In genomic region chr13:78603240-78603947, GRCh38 we compare ENCODE assay signal across 8 cellular contexts. TPM values are rescaled to one million over a fixed set of nuclear protein-coding genes. Genes with fewer than 3 reads are reported as not detected.
DNase-seq lines count a peak whose midpoint lies in the region; ATAC-seq, FAIRE-seq and TF ChIP-seq lines count a peak whose summit lies in the region.

Gene POU4F1 (minus strand): TSS chr13:78603552. CDS start chr13:78603326, 226 bp downstream.

- FAIRE-seq in GM12892 (lab: Jason Lieb, UNC) = peak; percentile 66

- TF ChIP-seq POLR2A in GM12892 (IDR thresholded peaks at IDR 0.05; ENCODE audit: low read depth, low read length) = no peak

- H3K27me3 Mint-ChIP-seq in T-helper 2 cell treated with Interferon-gamma antibody and Interleukin-4, amounts not matched to agents 5 μg/mL and 100 μg/mL, for 36 hours (ENCODE audit: low read depth) = peaks cover 90% of the 10 kb centered on the region
- H3K27me3 Mint-ChIP-seq in chondrocyte (ENCODE audit: low read depth) (peaks cover 84% of the 10 kb centered on the region), mesothelial cell of epicardium (ENCODE audit: low read depth) (peaks cover 95% of the 10 kb centered on the region)

- peak; percentile 88 for ATAC-seq in HG02623 (IDR thresholded peaks at IDR 0.05; ENCODE audit: unreplicated experiment)
- peak; percentile 76 for ATAC-seq in stimulated activated naive CD8-positive, alpha-beta T cell treated with anti-CD3 and anti-CD28 coated beads, Interleukin-15, Interleukin-2, amounts not matched to agents 100 U/mL and 50 U/mL, for 24 hours

- peak within 1 kb of the TSS; percentile 86 for H3K4me3 Mint-ChIP-seq in T-helper 2 cell treated with Interferon-gamma antibody and Interleukin-4, amounts not matched to agents 5 μg/mL and 100 μg/mL, for 36 hours
- H3K4me3 Mint-ChIP-seq in chondrocyte (ENCODE audit: unreplicated experiment) (peak within 1 kb of the TSS; percentile 68), mesothelial cell of epicardium (peak within 1 kb of the TSS; percentile 58)

- H3K27ac Mint-ChIP-seq in T-helper 2 cell treated with Interferon-gamma antibody and Interleukin-4, amounts not matched to agents 5 μg/mL and 100 μg/mL, for 36 hours = peak within 1 kb of the TSS; percentile 85
- H3K27ac Mint-ChIP-seq in chondrocyte (ENCODE audit: unreplicated experiment) (no peak within 1 kb of the TSS), mesothelial cell of epicardium (peak within 1 kb of the TSS; percentile 14)

- TF ChIP-seq CTCF in chondrocyte (IDR thresholded peaks at IDR 0.05) (no peak), mesothelial cell of epicardium (IDR thresholded peaks at IDR 0.05; ENCODE audit: unreplicated experiment) (no peak)

- DNase-seq in GM12892 (ENCODE audit: insufficient read length) = peak; percentile 65
- peak; percentile 81 for DNase-seq in NCI-H1105 treated with DMSO at 0.1 percent for 48 hours (lab: John Stamatoyannopoulos, UW)
- peak; percentile 67 for DNase-seq in T-helper 2 cell treated with Interferon-gamma antibody and Interleukin-4, amounts not matched to agents 5 μg/mL and 100 μg/mL, for 36 hours (ENCODE audit: low spot score)
- peak; percentile 77 for DNase-seq in chondrocyte (ENCODE audit: low spot score)
- DNase-seq in mesothelial cell of epicardium (ENCODE audit: low spot score in 2 of 2, unreplicated experiment in 2 of 2) = peak in 1 of 2 experiments; percentile 64
- peak; percentile 72 for DNase-seq in stimulated activated naive CD8-positive, alpha-beta T cell treated with anti-CD3 and anti-CD28 coated beads, Interleukin-15, Interleukin-2, amounts not matched to agents 100 U/mL and 50 U/mL, for 24 hours
- DNase-seq in cerebellum (ENCODE audit: low spot score) = no peak

- H3K36me3 Mint-ChIP-seq in T-helper 2 cell treated with Interferon-gamma antibody and Interleukin-4, amounts not matched to agents 5 μg/mL and 100 μg/mL, for 36 hours (ENCODE audit: low read depth) = peaks cover 6% of the 10 kb centered on the region
- H3K36me3 Mint-ChIP-seq in chondrocyte (ENCODE audit: low read depth) = peaks cover 8% of the 10 kb centered on the region
- no peaks in the 10 kb centered on the region for H3K36me3 Mint-ChIP-seq in mesothelial cell of epicardium

- peaks cover 29% of the 10 kb centered on the region for H3K4me1 Mint-ChIP-seq in T-helper 2 cell treated with Interferon-gamma antibody and Interleukin-4, amounts not matched to agents 5 μg/mL and 100 μg/mL, for 36 hours (ENCODE audit: low read depth)
- H3K4me1 Mint-ChIP-seq in chondrocyte (ENCODE audit: low read depth) (peaks cover 23% of the 10 kb centered on the region), mesothelial cell of epicardium (peaks cover 16% of the 10 kb centered on the region)

- no peaks in the 10 kb centered on the region for H3K9me3 Mint-ChIP-seq in T-helper 2 cell treated with Interferon-gamma antibody and Interleukin-4, amounts not matched to agents 5 μg/mL and 100 μg/mL, for 36 hours
- H3K9me3 Mint-ChIP-seq in chondrocyte (ENCODE audit: low read depth) = no peaks in the 10 kb centered on the region
- H3K9me3 Mint-ChIP-seq in mesothelial cell of epicardium = no peaks in the 10 kb centered on the region

RNA-seq across cellular contexts. Expression of gene POU4F1, which starts in this region (rescaled TPM):
- 0.30 TPM for polyA plus RNA-seq in GM12892 (2012; ENCODE audit: missing spikeins)
- not detected in 3 replicates for total RNA-seq in chondrocyte
- not detected in 3 replicates for total RNA-seq in mesothelial cell of epicardium
- 0.18 TPM for total RNA-seq in cerebellum

Comparison
In these comparisons a context has a peak if more than half of its experiments do, and no peak if none do; other contexts are left out.
1. Peak in DNase-seq in chondrocyte; RNA of the gene not detected or under 1 TPM.